8 cellular contexts compared by ENCODE assay signal in the genomic region with DNA sequence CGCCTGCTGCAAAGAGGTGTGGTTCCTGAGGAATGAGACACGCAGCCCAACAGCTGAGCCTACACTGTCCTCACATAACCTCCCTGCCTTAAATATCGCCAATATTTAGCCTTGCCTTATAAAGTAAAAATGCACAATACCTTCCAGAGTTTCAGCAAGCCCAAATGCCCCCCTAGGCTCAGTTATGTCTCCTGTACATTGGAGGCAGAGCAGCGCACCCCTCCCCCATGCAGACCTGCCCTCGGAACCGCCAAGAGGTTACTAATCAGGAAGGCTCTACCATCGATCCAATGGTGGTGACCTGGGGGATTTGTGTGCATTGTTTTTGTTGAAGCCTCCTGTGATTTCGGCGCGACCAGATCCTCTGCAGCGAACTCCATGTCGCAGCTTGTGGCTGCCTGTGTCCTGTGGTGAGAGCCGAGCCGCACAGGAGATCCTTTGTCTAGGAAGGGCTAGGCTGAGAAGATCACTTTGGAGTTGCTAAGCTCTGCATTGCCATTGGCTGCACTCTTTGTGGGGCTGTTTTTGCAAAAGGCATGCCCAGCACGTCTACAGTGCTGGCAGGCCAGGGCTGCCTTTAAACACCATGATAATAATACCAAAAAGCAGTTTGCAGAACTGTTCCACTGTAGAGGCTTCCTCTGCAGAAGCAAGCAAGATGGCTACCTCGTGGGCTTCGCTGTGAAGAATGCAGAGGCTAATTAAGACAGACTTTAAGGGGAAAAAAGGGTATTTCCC. TPM values are rescaled to one million over a fixed set of nuclear protein-coding genes. Genes with fewer than 3 reads are reported as not detected.
DNase-seq lines count a peak whose midpoint lies in the region; ATAC-seq and TF ChIP-seq lines count a peak whose summit lies in the region.

No MANE protein-coding gene starts in this region.

- H2AFZ ChIP-seq in DND-41 (ENCODE audit: low read depth, low read length) (peak overlapping the region; percentile 90), neuron (ENCODE audit: low read depth, low read length) (peak overlapping the region; percentile 74)

- H3K9me3 ChIP-seq in DND-41 (ENCODE audit: insufficient read depth, low read length, severe bottlenecking) (no peaks in the 10 kb centered on the region), neuron (ENCODE audit: low read length) (no peaks in the 10 kb centered on the region), testis (no peaks in the 10 kb centered on the region)

- peak overlapping the region; percentile 70 for H3K4me3 Mint-ChIP-seq in activated naive CD4-positive, alpha-beta T cell treated with anti-CD3 and anti-CD28 coated beads, Interleukin-2, amount 10 ng/mL, durations not matched to agents 7 days and 5 days

- WGBS in testis, 2 donors, result 0 to 3% methylated on average over 6 to 17 of the region's 17 CpGs

- no peak for TF ChIP-seq POLR2A in testis (IDR thresholded peaks at IDR 0.05)

- H3K36me3 Mint-ChIP-seq in activated naive CD4-positive, alpha-beta T cell treated with anti-CD3 and anti-CD28 coated beads, Interleukin-2, amount 10 ng/mL, durations not matched to agents 7 days and 5 days, result peaks cover 3% of the 10 kb centered on the region

- H3K9me3 Mint-ChIP-seq in activated naive CD4-positive, alpha-beta T cell treated with anti-CD3 and anti-CD28 coated beads, Interleukin-2, amount 10 ng/mL, durations not matched to agents 7 days and 5 days, result no peaks in the 10 kb centered on the region

- H3K4me3 ChIP-seq in DND-41 (ENCODE audit: low read depth in 1 of 2, low read length in 2 of 2), result peak overlapping the region; percentile 32 to 58; a peak in 3 of 4 replicates
- peak overlapping the region; percentile 52 for H3K4me3 ChIP-seq in neuron (ENCODE audit: low read length)
- peak overlapping the region; percentile 34 to 46 for H3K4me3 ChIP-seq in testis

- CTCF ChIA-PET in activated naive CD4-positive, alpha-beta T cell treated with anti-CD3 and anti-CD28 coated beads, Interleukin-2, amount 10 ng/mL, durations not matched to agents 7 days and 5 days (lab: Charles Lee), result interaction anchor here (0.7 to 0.9 kb wide), 2 partner anchors 37 to 49 kb away, joined by 3 to 4 read pairs; no protein-coding TSS in a partner anchor

- peak overlapping the region; percentile 63 for H3K9ac ChIP-seq in DND-41 (ENCODE audit: low read depth, low read length)

- peaks cover 19% of the 10 kb centered on the region for H3K79me2 ChIP-seq in DND-41 (ENCODE audit: insufficient read depth, low read length)

- peak overlapping the region; percentile 88 for H3K27ac Mint-ChIP-seq in activated naive CD4-positive, alpha-beta T cell treated with anti-CD3 and anti-CD28 coated beads, Interleukin-2, amount 10 ng/mL, durations not matched to agents 7 days and 5 days

- H3K4me2 ChIP-seq in DND-41 (ENCODE audit: insufficient read depth, low read length), result peak overlapping the region; percentile 68

- peak; percentile 88 for DNase-seq in DND-41
- peak; percentile 96 to 98 for DNase-seq in Kasumi-1 (lab: John Stamatoyannopoulos, UW)
- peak; percentile 89 for DNase-seq in RPMI7951 (ENCODE audit: low read depth)
- peak; percentile 80 for DNase-seq in activated naive CD4-positive, alpha-beta T cell treated with anti-CD3 and anti-CD28 coated beads, Interleukin-2, amount 10 ng/mL, durations not matched to agents 7 days and 5 days
- peak; percentile 71 for DNase-seq in germinal center (ENCODE audit: low spot score)
- DNase-seq in testis, result peak; percentile 78

- no peaks in the 10 kb centered on the region for H3K27me3 Mint-ChIP-seq in activated naive CD4-positive, alpha-beta T cell treated with anti-CD3 and anti-CD28 coated beads, Interleukin-2, amount 10 ng/mL, durations not matched to agents 7 days and 5 days

- TF ChIP-seq CTCF in DND-41 (IDR thresholded peaks at IDR 0.05; ENCODE audit: borderline replicate concordance, extremely low read depth, low read length, poor library complexity, severe bottlenecking) (no peak), testis (IDR thresholded peaks at IDR 0.05) (no peak)

- intact Hi-C loops in testis (cut with DNase I; ENCODE audit: low total_unique reads), result no loop called here

- H3K4me1 ChIP-seq in DND-41 (ENCODE audit: insufficient read depth, low read length) (peaks cover 33% of the 10 kb centered on the region), neuron (ENCODE audit: insufficient read depth, low read length) (peaks cover 29% of the 10 kb centered on the region), testis (peaks cover 19% of the 10 kb centered on the region)

- no peaks in the 10 kb centered on the region for H3K27me3 ChIP-seq in DND-41 (ENCODE audit: insufficient read depth, low read length, poor library complexity)
- no peaks in the 10 kb centered on the region for H3K27me3 ChIP-seq in neuron (ENCODE audit: insufficient read depth, low read length)
- H3K27me3 ChIP-seq in testis, result no peaks in the 10 kb centered on the region

- peaks cover 13% of the 10 kb centered on the region for H3K36me3 ChIP-seq in DND-41 (ENCODE audit: insufficient read depth, low read length)
- H3K36me3 ChIP-seq in neuron (ENCODE audit: insufficient read depth, low read length), result peaks cover 20% of the 10 kb centered on the region
- H3K36me3 ChIP-seq in testis (ENCODE audit: low read depth, missing control alignments), result no peaks in the 10 kb centered on the region

- H4K20me1 ChIP-seq in DND-41 (ENCODE audit: insufficient read depth, low read length), result no peaks in the 10 kb centered on the region

- H3K27ac ChIP-seq in DND-41 (ENCODE audit: low read length) (peak overlapping the region; percentile 87), testis (peak overlapping the region; percentile 16 to 43)

- ATAC-seq in DND-41 (ENCODE audit: insufficient read depth, low read depth) (peak; percentile 97), GM21786 (IDR thresholded peaks at IDR 0.05; ENCODE audit: unreplicated experiment) (peak; percentile 75)

- peaks cover 36% of the 10 kb centered on the region for H3K4me1 Mint-ChIP-seq in activated naive CD4-positive, alpha-beta T cell treated with anti-CD3 and anti-CD28 coated beads, Interleukin-2, amount 10 ng/mL, durations not matched to agents 7 days and 5 days

RNA-seq across cellular contexts. Expression of a gene that starts 40.1 kb away (rescaled TPM):
- total RNA-seq in RPMI7951 (2014; rRNA removed; shearing (Covaris generic)), result 4.1 and 6.1 TPM in 2 replicates
- total RNA-seq in testis, result 1 to 10 TPM; 3.2 to 3.8 TPM
- polyA plus RNA-seq in testis (ENCODE audit: insufficient read depth, low read depth, low replicate concordance), result 0.40 TPM

Comparison
In these comparisons a context has a peak if more than half of its experiments do, and no peak if none do; other contexts are left out.
1. Peak in every context shown above with its lines: DNase-seq, ATAC-seq, H3K4me3 ChIP-seq and H3K27ac ChIP-seq.